Comparison of ENCODE assay signal across 1 cellular context in the genomic region with DNA sequence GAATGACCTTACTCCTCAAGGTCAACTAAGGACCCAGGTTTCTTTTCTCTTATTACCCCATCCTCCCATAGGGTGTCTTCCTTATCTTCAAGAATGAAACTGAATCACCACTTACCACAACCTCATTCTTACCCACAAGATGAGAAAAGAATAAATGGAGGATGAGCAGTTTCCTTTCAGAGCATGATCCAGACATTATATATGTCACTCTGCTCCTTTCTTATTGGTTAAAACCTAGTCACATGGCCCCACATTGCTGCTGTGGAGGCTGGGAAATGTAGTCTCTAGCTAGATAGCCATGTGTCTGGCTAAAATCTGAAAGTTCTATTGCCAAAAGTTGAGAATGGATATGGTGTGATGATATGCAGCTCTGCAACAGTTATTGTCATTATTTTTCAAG.
TF ChIP-seq lines count a peak whose summit lies in the region.

No MANE protein-coding gene starts in this region.

TF ChIP-seq in K562, 482 proteins besides CTCF, POLR2A, EP300 and RAD21 (continued from another document):
- TF ChIP-seq POU5F1 (IDR thresholded peaks at IDR 0.05; ENCODE audit: borderline replicate concordance, low read depth, low read length, partially characterized antibody) = no peak
- TF ChIP-seq RAD51 (IDR thresholded peaks at IDR 0.05; ENCODE audit: borderline replicate concordance, low read depth) = peak; percentile 79
- no peak for TF ChIP-seq CREB1 (IDR thresholded peaks at IDR 0.05)
- TF ChIP-seq CREB1 (CRISPR knock-in tag; IDR thresholded peaks at IDR 0.05) = no peak
- 0 out of 2 replicates have a peak, but pooled peaks have one; percentile 33 for TF ChIP-seq MYC (IDR thresholded peaks at IDR 0.05; ENCODE audit: low read depth, low read length)
- TF ChIP-seq MYC (CRISPR knock-in tag; IDR thresholded peaks at IDR 0.05; ENCODE audit: borderline replicate concordance, low read depth) = no peak
- no peak for TF ChIP-seq ZNF384 (IDR thresholded peaks at IDR 0.05; ENCODE audit: low read depth, low read length)
- no peak for TF ChIP-seq MIER1 (IDR thresholded peaks at IDR 0.05; ENCODE audit: low read depth)
- TF ChIP-seq, protein P1, sequence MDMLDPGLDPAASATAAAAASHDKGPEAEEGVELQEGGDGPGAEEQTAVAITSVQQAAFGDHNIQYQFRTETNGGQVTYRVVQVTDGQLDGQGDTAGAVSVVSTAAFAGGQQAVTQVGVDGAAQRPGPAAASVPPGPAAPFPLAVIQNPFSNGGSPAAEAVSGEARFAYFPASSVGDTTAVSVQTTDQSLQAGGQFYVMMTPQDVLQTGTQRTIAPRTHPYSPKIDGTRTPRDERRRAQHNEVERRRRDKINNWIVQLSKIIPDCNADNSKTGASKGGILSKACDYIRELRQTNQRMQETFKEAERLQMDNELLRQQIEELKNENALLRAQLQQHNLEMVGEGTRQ (CRISPR knock-in tag; IDR thresholded peaks at IDR 0.05) = peak; percentile 92
- no peak for TF ChIP-seq TFAM (CRISPR knock-in tag; conservative IDR thresholded peaks at IDR 0.05)
- TF ChIP-seq ZBTB7A (IDR thresholded peaks at IDR 0.05; ENCODE audit: borderline replicate concordance, control insufficient read depth, low read depth, low read length) = no peak
- peak; percentile 41 to 55; a peak in 2 of 4 replicates for TF ChIP-seq SIX5 (IDR thresholded peaks at IDR 0.05; ENCODE audit: borderline replicate concordance in 1 of 2, insufficient read depth in 1 of 2, low read depth in 1 of 2, low read length in 2 of 2)
- TF ChIP-seq, protein P2, sequence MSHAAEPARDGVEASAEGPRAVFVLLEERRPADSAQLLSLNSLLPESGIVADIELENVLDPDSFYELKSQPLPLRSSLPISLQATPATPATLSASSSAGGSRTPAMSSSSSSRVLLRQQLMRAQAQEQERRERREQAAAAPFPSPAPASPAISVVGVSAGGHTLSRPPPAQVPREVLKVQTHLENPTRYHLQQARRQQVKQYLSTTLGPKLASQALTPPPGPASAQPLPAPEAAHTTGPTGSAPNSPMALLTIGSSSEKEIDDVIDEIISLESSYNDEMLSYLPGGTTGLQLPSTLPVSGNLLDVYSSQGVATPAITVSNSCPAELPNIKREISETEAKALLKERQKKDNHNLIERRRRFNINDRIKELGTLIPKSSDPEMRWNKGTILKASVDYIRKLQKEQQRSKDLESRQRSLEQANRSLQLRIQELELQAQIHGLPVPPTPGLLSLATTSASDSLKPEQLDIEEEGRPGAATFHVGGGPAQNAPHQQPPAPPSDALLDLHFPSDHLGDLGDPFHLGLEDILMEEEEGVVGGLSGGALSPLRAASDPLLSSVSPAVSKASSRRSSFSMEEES (CRISPR knock-in tag; IDR thresholded peaks at IDR 0.05) = no peak
- no peak for TF ChIP-seq MED1 (CRISPR knock-in tag; IDR thresholded peaks at IDR 0.05; ENCODE audit: borderline replicate concordance)
- TF ChIP-seq ZNF354B (CRISPR knock-in tag; IDR thresholded peaks at IDR 0.05) = no peak
- TF ChIP-seq ZNF407 (IDR thresholded peaks at IDR 0.05; ENCODE audit: low read depth) = no peak
- TF ChIP-seq TARDBP (IDR thresholded peaks at IDR 0.05) = no peak
- TF ChIP-seq BRCA1 (IDR thresholded peaks at IDR 0.05) = no peak
- TF ChIP-seq BRCA1 (CRISPR knock-in tag; IDR thresholded peaks at IDR 0.05) = no peak
- TF ChIP-seq TCF3 (CRISPR knock-in tag; IDR thresholded peaks at IDR 0.05) = no peak
- no peak for TF ChIP-seq ATF1 (CRISPR knock-in tag; IDR thresholded peaks at IDR 0.05)
- TF ChIP-seq ATF1 (tag; IDR thresholded peaks at IDR 0.05) = no peak
- no peak for TF ChIP-seq ZNF695 (CRISPR knock-in tag; IDR thresholded peaks at IDR 0.05)
- no peak for TF ChIP-seq PPARD (CRISPR knock-in tag; IDR thresholded peaks at IDR 0.05)
